1 cellular context compared by ENCODE assay signal in the genomic region with DNA sequence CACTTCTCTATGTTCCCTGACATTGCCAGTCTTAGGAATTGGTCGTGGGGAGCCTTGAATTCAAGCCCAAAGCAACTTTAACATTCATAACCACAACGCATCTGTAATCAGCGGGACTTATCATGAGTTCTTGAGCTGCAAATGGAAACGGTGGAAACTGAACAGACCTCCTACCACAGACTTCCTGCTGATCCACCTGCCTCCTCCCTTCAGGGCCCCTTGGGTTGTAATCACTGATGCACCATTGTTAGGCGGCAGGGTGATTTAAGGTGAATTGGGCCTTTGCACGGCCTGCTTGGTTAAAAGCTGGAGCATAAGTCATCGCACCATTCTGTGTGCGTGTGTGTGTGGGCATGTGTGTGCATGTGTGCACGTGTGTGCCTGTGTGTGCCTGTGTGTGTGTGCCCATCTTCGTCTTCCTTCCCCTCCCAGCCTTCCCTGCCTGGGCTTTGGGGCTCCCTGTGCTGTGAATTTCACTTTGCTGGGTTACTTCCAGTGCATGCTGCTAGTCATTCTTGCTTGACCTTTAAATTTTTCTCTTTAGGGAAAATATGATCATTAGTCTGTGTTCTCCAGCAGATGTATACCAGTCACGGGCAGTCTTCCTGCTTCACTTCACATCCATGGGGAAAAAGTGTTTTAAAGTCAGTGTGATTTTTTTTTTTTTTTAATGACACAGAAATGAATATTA.
TF ChIP-seq lines count a peak whose summit lies in the region.

No MANE protein-coding gene starts in this region.

TF ChIP-seq in HepG2, 621 proteins besides CTCF, POLR2A, EP300 and RAD21 (continued from another document):
- TF ChIP-seq ZGPAT (CRISPR knock-in tag; IDR thresholded peaks at IDR 0.05) (no peak), MED1 (CRISPR knock-in tag; IDR thresholded peaks at IDR 0.05) (no peak), ZNF879 (CRISPR knock-in tag; IDR thresholded peaks at IDR 0.05) (no peak), MTA1 (CRISPR knock-in tag; IDR thresholded peaks at IDR 0.05; ENCODE audit: borderline replicate concordance) (no peak), ZNF740 (CRISPR knock-in tag; IDR thresholded peaks at IDR 0.05) (no peak), NCOA2 (CRISPR knock-in tag; IDR thresholded peaks at IDR 0.05) (no peak)
- TF ChIP-seq, protein P1, sequence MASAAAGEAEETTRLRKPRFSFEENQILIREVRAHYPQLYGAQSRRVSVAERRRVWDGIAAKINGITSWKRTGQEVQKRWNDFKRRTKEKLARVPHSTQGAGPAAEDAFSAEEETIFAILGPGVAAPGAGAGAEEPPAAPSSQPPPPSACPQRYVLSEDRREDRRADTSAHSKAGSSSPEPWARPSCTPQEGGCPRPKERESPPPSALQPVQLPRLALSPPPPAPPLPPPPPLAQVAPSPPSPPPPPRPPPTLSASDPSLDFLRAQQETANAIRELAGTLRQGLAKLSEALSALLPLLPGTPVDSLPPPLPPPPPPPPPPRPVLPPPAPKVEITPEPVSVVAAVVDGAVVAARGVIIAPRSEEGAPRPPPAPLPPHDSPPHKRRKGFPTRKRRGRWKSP (CRISPR knock-in tag; IDR thresholded peaks at IDR 0.05): no peak
- TF ChIP-seq, protein P2, sequence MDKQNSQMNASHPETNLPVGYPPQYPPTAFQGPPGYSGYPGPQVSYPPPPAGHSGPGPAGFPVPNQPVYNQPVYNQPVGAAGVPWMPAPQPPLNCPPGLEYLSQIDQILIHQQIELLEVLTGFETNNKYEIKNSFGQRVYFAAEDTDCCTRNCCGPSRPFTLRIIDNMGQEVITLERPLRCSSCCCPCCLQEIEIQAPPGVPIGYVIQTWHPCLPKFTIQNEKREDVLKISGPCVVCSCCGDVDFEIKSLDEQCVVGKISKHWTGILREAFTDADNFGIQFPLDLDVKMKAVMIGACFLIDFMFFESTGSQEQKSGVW (CRISPR knock-in tag; IDR thresholded peaks at IDR 0.05; ENCODE audit: borderline replicate concordance): no peak
